ENCODE assay signal across 1 cellular context in genomic region chr11:61334434-61335354, GRCh38.
TF ChIP-seq lines count a peak whose summit lies in the region.

No MANE protein-coding gene starts in this region.

TF ChIP-seq in HepG2, 621 proteins besides CTCF, POLR2A, EP300 and RAD21 (continued from another document and continues in another):
- no peak for TF ChIP-seq ZNF646 (CRISPR knock-in tag; IDR thresholded peaks at IDR 0.05)
- TF ChIP-seq KLF9 (CRISPR knock-in tag; IDR thresholded peaks at IDR 0.05; ENCODE audit: low read depth) = no peak
- TF ChIP-seq MED8 (CRISPR knock-in tag; IDR thresholded peaks at IDR 0.05; ENCODE audit: insufficient replicate concordance) = no peak
- TF ChIP-seq ZNF432 (CRISPR knock-in tag; IDR thresholded peaks at IDR 0.05; ENCODE audit: borderline replicate concordance) = no peak
- 0 out of 2 replicates have a peak, but pooled peaks have one; percentile 82 for TF ChIP-seq ZNF138 (CRISPR knock-in tag; IDR thresholded peaks at IDR 0.05; ENCODE audit: low read depth)
- TF ChIP-seq ATF1 (CRISPR knock-in tag; IDR thresholded peaks at IDR 0.05) = no peak
- TF ChIP-seq ZBTB4 (CRISPR knock-in tag; IDR thresholded peaks at IDR 0.05; ENCODE audit: borderline replicate concordance) = no peak
- TF ChIP-seq TRAFD1 (CRISPR knock-in tag; IDR thresholded peaks at IDR 0.05; ENCODE audit: borderline replicate concordance) = peak; percentile 86; the same call in 1 of the 2 replicates
- TF ChIP-seq ZBTB38 (CRISPR knock-in tag; IDR thresholded peaks at IDR 0.05) = peak; percentile 82
- TF ChIP-seq ZNF101 (CRISPR knock-in tag; IDR thresholded peaks at IDR 0.05; ENCODE audit: borderline replicate concordance, low read depth) = no peak; the same call in 1 of the 2 replicates
- TF ChIP-seq ZNF180 (CRISPR knock-in tag; IDR thresholded peaks at IDR 0.05; ENCODE audit: borderline replicate concordance, low read depth) = no peak
- TF ChIP-seq NFE2L2 (IDR thresholded peaks at IDR 0.05; ENCODE audit: low read length) = no peak
- TF ChIP-seq ZNF34 (CRISPR knock-in tag; IDR thresholded peaks at IDR 0.05; ENCODE audit: borderline replicate concordance) = 0 out of 2 replicates have a peak, but pooled peaks have one; percentile 49
- TF ChIP-seq ZC3H4 (CRISPR knock-in tag; IDR thresholded peaks at IDR 0.05; ENCODE audit: borderline replicate concordance) = no peak; the same call in 1 of the 2 replicates
- no peak for TF ChIP-seq HES4 (CRISPR knock-in tag; IDR thresholded peaks at IDR 0.05; ENCODE audit: borderline replicate concordance)
- no peak for TF ChIP-seq FOXP1 (IDR thresholded peaks at IDR 0.05)
- TF ChIP-seq FOXP1 (CRISPR knock-in tag; IDR thresholded peaks at IDR 0.05) = 0 out of 2 replicates have a peak, but pooled peaks have one; percentile 31
- peak; percentile 38; the same call in 1 of the 2 replicates for TF ChIP-seq ZNF350 (CRISPR knock-in tag; IDR thresholded peaks at IDR 0.05; ENCODE audit: borderline replicate concordance, low read depth)
- TF ChIP-seq HIVEP1 (CRISPR knock-in tag; IDR thresholded peaks at IDR 0.05) = no peak
- peak; percentile 43; the same call in 1 of the 2 replicates for TF ChIP-seq KMT2A (CRISPR knock-in tag; IDR thresholded peaks at IDR 0.05)
- TF ChIP-seq SP2 (CRISPR knock-in tag; IDR thresholded peaks at IDR 0.05) = no peak
- no peak for TF ChIP-seq ZNF234 (CRISPR knock-in tag; conservative IDR thresholded peaks at IDR 0.05)
- 0 out of 2 replicates have a peak, but pooled peaks have one; percentile 11 for TF ChIP-seq SMC3 (IDR thresholded peaks at IDR 0.05; ENCODE audit: low read length)
- no peak for TF ChIP-seq CEBPZ (IDR thresholded peaks at IDR 0.05; ENCODE audit: low read length)
- no peak for TF ChIP-seq RBAK (CRISPR knock-in tag; IDR thresholded peaks at IDR 0.05)
- no peak for TF ChIP-seq NR0B2 (CRISPR knock-in tag; IDR thresholded peaks at IDR 0.05)
- TF ChIP-seq ZNF615 (CRISPR knock-in tag; IDR thresholded peaks at IDR 0.05; ENCODE audit: borderline replicate concordance) = no peak
- TF ChIP-seq NRL (CRISPR knock-in tag; IDR thresholded peaks at IDR 0.05; ENCODE audit: borderline replicate concordance) = peak; percentile 37; the same call in 1 of the 2 replicates
- 0 out of 2 replicates have a peak, but pooled peaks have one; percentile 53 for TF ChIP-seq PAF1 (CRISPR knock-in tag; IDR thresholded peaks at IDR 0.05)
- TF ChIP-seq HNF1B (CRISPR knock-in tag; IDR thresholded peaks at IDR 0.05) = peak; percentile 63
- no peak for TF ChIP-seq NR3C1 (CRISPR knock-in tag; IDR thresholded peaks at IDR 0.05)
- TF ChIP-seq NFIC (IDR thresholded peaks at IDR 0.05; ENCODE audit: low read length) = no peak
- TF ChIP-seq CBX5 (CRISPR knock-in tag; IDR thresholded peaks at IDR 0.05; ENCODE audit: borderline replicate concordance) = no peak
- TF ChIP-seq THAP9 (CRISPR knock-in tag; IDR thresholded peaks at IDR 0.05; ENCODE audit: borderline replicate concordance) = 0 out of 2 replicates have a peak, but pooled peaks have one; percentile 6
- no peak; the same call in 1 of the 2 replicates for TF ChIP-seq FOXC1 (CRISPR knock-in tag; IDR thresholded peaks at IDR 0.05; ENCODE audit: borderline replicate concordance)
- peak; percentile 86 for TF ChIP-seq DRAP1 (CRISPR knock-in tag; IDR thresholded peaks at IDR 0.05)
- no peak for TF ChIP-seq TCF7L2 (IDR thresholded peaks at IDR 0.05; ENCODE audit: low read depth, low read length)
